13 cellular contexts compared by ENCODE assay signal in genomic region chr18:70450658-70451253, GRCh38.
A peak's percentile ranks its signal among the peaks of the same experiment; 100 is the strongest.
DNase-seq lines count a peak whose midpoint lies in the region; ATAC-seq and TF ChIP-seq lines count a peak whose summit lies in the region.
"Had no signal": no experiment of that assay in that cellular context is flagged by ENCODE, and none has a peak within 500 bp of the region (broad histone marks: within the 10 kb centered on the region; RNA-seq: fewer than 3 reads in every experiment).

No MANE protein-coding gene starts in this region.

- H3F3A ChIP-seq in SK-N-SH (replicated peaks; ENCODE audit: insufficient read depth), result peaks cover 6% of the 10 kb centered on the region

- WGBS in SK-N-SH (ENCODE audit: low lambda C conversion rate), result 48% methylated on average over 2 of the region's 2 CpGs
- WGBS in endodermal cell (ENCODE audit: insufficient coverage in 1 of 2, insufficient read length in 1 of 2), 2 experiments, result 44 to 80% methylated on average over 1 to 2 of the region's 2 CpGs

- H3K9me3 Mint-ChIP-seq in endodermal cell, result no peaks in the 10 kb centered on the region
- H3K9me3 Mint-ChIP-seq: CD8-positive, alpha-beta T cell had no signal

- H3K36me3 Mint-ChIP-seq in endodermal cell (ENCODE audit: low read depth), result no peaks in the 10 kb centered on the region
- H3K36me3 Mint-ChIP-seq: CD8-positive, alpha-beta T cell had no signal

- ATAC-seq in SK-N-SH treated with all-trans-retinoic acid at 6 μM for 48 hours, result no peak
- ATAC-seq in HG02623 (IDR thresholded peaks at IDR 0.05; ENCODE audit: unreplicated experiment), result no peak
- ATAC-seq: CD8-positive, alpha-beta T cell had no signal

- DNase-seq in SK-N-SH (peak; percentile 47), NCI-H82 (lab: John Stamatoyannopoulos, UW) (peak; percentile 34), endodermal cell (no peak), retinal pigment epithelial cell (ENCODE audit: low read depth) (no peak), NCI-H187 treated with DMSO at 0.1 percent for 48 hours (lab: John Stamatoyannopoulos, UW) (no peak), NCI-H2081 treated with DMSO at 0.1 percent for 48 hours (lab: John Stamatoyannopoulos, UW) (no peak)
- DNase-seq: activated CD4-positive, alpha-beta T cell treated with anti-CD3 and anti-CD28 coated beads for 48 hours; CD8-positive, alpha-beta T cell; effector CD4-positive, alpha-beta T cell; occipital lobe; stomach had no signal

- no peaks in the 10 kb centered on the region for H3K36me3 ChIP-seq in SK-N-SH (replicated peaks in 1 of 2; ENCODE audit: control insufficient read depth in 1 of 2, insufficient read depth in 2 of 2, low read length in 1 of 2)
- no peaks in the 10 kb centered on the region for H3K36me3 ChIP-seq in endodermal cell (ENCODE audit: control insufficient read depth, insufficient read depth, low read length)
- H3K36me3 ChIP-seq: stomach had no signal

- POLR2A ChIA-PET in SK-N-SH (lab: Yijun Ruan, JAX), result no interaction called here

- CTCF ChIA-PET in SK-N-SH (lab: Yijun Ruan, JAX), result interaction anchor here (0.6 to 8.6 kb wide), 21 partner anchors 9 to 877 kb away, joined by 3 to 108 read pairs (median 5); no protein-coding TSS in a partner anchor

- H3K4me3 Mint-ChIP-seq in endodermal cell, result no peak overlapping the region
- H3K4me3 Mint-ChIP-seq: CD8-positive, alpha-beta T cell had no signal

- H3K27me3 ChIP-seq in SK-N-SH (ENCODE audit: insufficient read depth) (no peaks in the 10 kb centered on the region), endodermal cell (ENCODE audit: control insufficient read depth, insufficient read depth, low read length, poor library complexity, severe bottlenecking) (peaks cover 34% of the 10 kb centered on the region)

- H4K20me1 ChIP-seq in SK-N-SH (ENCODE audit: insufficient read depth), result no peaks in the 10 kb centered on the region

- no peaks in the 10 kb centered on the region; the same call in 1 of the 2 replicates for H3K9me3 ChIP-seq in SK-N-SH
- H3K9me3 ChIP-seq in endodermal cell (ENCODE audit: control insufficient read depth, low read length), result no peaks in the 10 kb centered on the region
- H3K9me3 ChIP-seq: stomach had no signal

- TF ChIP-seq EP300 in SK-N-SH (IDR thresholded peaks at IDR 0.05; ENCODE audit: borderline replicate concordance in 1 of 2, low read depth in 1 of 2, low read length in 1 of 2), result no peak

- H3K4me3 ChIP-seq in SK-N-SH (ENCODE audit: low read depth in 2 of 2, low read length in 1 of 2) (no peak overlapping the region; a peak in 1 of 4 replicates), endodermal cell (ENCODE audit: low read length) (no peak overlapping the region), retinal pigment epithelial cell (ENCODE audit: low read length) (no peak overlapping the region)
- H3K4me3 ChIP-seq: stomach had no signal

- H3K4me1 ChIP-seq in SK-N-SH (ENCODE audit: control insufficient read depth in 1 of 2, insufficient read depth in 2 of 2, low read depth in 1 of 2, low read length in 1 of 2) (no peaks in the 10 kb centered on the region; a peak in 1 of 4 replicates), endodermal cell (ENCODE audit: control insufficient read depth, insufficient read depth, low read length) (no peaks in the 10 kb centered on the region)
- H3K4me1 ChIP-seq: stomach had no signal

- no peaks in the 10 kb centered on the region for H3K79me2 ChIP-seq in SK-N-SH (ENCODE audit: insufficient read depth)

- H3K4me2 ChIP-seq in SK-N-SH, result no peak overlapping the region

- TF ChIP-seq RAD21 in SK-N-SH (IDR thresholded peaks at IDR 0.05; ENCODE audit: low read length), result peak; percentile 73

- TF ChIP-seq CTCF in SK-N-SH (IDR thresholded peaks at IDR 0.05), result peak; percentile 80
- TF ChIP-seq CTCF in endodermal cell (conservative IDR thresholded peaks at IDR 0.05), result peak; percentile 82
- TF ChIP-seq CTCF in retinal pigment epithelial cell (conservative IDR thresholded peaks at IDR 0.05; ENCODE audit: low read depth, low read length), result peak; percentile 49

- peaks cover 47% of the 10 kb centered on the region for H3K27me3 Mint-ChIP-seq in endodermal cell (ENCODE audit: insufficient read depth)

- H3K27ac Mint-ChIP-seq in endodermal cell, result no peak overlapping the region
- H3K27ac Mint-ChIP-seq: CD8-positive, alpha-beta T cell had no signal

- no peaks in the 10 kb centered on the region for H3K9me2 ChIP-seq in SK-N-SH

- H3K27ac ChIP-seq in SK-N-SH (ENCODE audit: low read depth in 2 of 2, low read length in 1 of 2) (no peak overlapping the region), endodermal cell (ENCODE audit: low read depth, low read length) (no peak overlapping the region)
- H3K27ac ChIP-seq: stomach had no signal

- H2AFZ ChIP-seq in SK-N-SH (ENCODE audit: low read depth), result no peak overlapping the region

- H3K9ac ChIP-seq in SK-N-SH, result no peak overlapping the region
- H3K9ac ChIP-seq in endodermal cell (ENCODE audit: extremely low read depth, low read length, poor library complexity, severe bottlenecking), result no peak overlapping the region

- H3K4me1 Mint-ChIP-seq in endodermal cell, result peaks cover 26% of the 10 kb centered on the region

TF ChIP-seq in SK-N-SH, 30 proteins besides CTCF, POLR2A, EP300 and RAD21:
- TF ChIP-seq SMC3 (IDR thresholded peaks at IDR 0.05; ENCODE audit: low read depth, low read length) (peak; percentile 43), JUND (IDR thresholded peaks at IDR 0.05) (no peak)

TF ChIP-seq in SK-N-SH treated with all-trans-retinoic acid at 6 μM for 48 hours, 23 proteins besides CTCF, POLR2A, EP300 and RAD21 (continues in another document):
- no peak for TF ChIP-seq CSRNP3 (CRISPR knock-in tag; IDR thresholded peaks at IDR 0.05)
- no peak for TF ChIP-seq GLIS3 (CRISPR knock-in tag; IDR thresholded peaks at IDR 0.05)
- TF ChIP-seq ZFP3 (CRISPR knock-in tag; IDR thresholded peaks at IDR 0.05), result no peak
- no peak for TF ChIP-seq CREB5 (CRISPR knock-in tag; IDR thresholded peaks at IDR 0.05; ENCODE audit: low read depth)
- no peak for TF ChIP-seq SNAI2 (CRISPR knock-in tag; IDR thresholded peaks at IDR 0.05)
- TF ChIP-seq POU6F1 (CRISPR knock-in tag; IDR thresholded peaks at IDR 0.05; ENCODE audit: borderline replicate concordance, low read depth), result no peak
- TF ChIP-seq ISL1 (CRISPR knock-in tag; IDR thresholded peaks at IDR 0.05), result no peak
- TF ChIP-seq TSHZ2 (CRISPR knock-in tag; IDR thresholded peaks at IDR 0.05), result no peak
- TF ChIP-seq ESRRG (CRISPR knock-in tag; IDR thresholded peaks at IDR 0.05), result no peak

Comparison
In these comparisons a context has a peak if more than half of its experiments do, and no peak if none do; other contexts are left out.
1. DNase-seq: peak in SK-N-SH (single experiment) and NCI-H82 (single experiment); none in endodermal cell (single experiment), retinal pigment epithelial cell (single experiment), NCI-H187 treated with DMSO at 0.1 percent for 48 hours (single experiment) and NCI-H2081 treated with DMSO at 0.1 percent for 48 hours (single experiment).
2. Peak in every context shown above with its lines, with median percentiles within 50 percentile points of each other: CTCF ChIP-seq.